8 cellular contexts compared by ENCODE assay signal in genomic region chr10:22317121-22317370, GRCh38. TPM values are rescaled to one million over a fixed set of nuclear protein-coding genes. Genes with fewer than 3 reads are reported as not detected.
A peak's percentile ranks its signal among the peaks of the same experiment; 100 is the strongest.
DNase-seq lines count a peak whose midpoint lies in the region; ATAC-seq and TF ChIP-seq lines count a peak whose summit lies in the region.

No MANE protein-coding gene starts in this region.

- H2AFZ ChIP-seq in neural cell (ENCODE audit: low read depth, low read length) = no peak overlapping the region

- intact Hi-C loops in CD4-positive, alpha-beta T cell (cut with DNase I, micrococcal nuclease) = loop anchor here (2.0 to 5.0 kb wide), 4 partner anchors 24 to 790 kb away; partner anchors contain the start of gene SKIDA1 (in 1 of the 2)
- intact Hi-C loops in dendritic cell treated with granulocyte-macrophage colony-stimulating factor and Interleukin-4, amounts not matched to agents 40 ng/mL and 50 ng/mL, for 4 days (cut with micrococcal nuclease) = loop anchor here (2.0 to 5.0 kb wide), 3 partner anchors 64 to 315 kb away; partner anchors contain the start of gene DNAJC1

- peaks cover 7% of the 10 kb centered on the region for H3K27me3 ChIP-seq in CD4-positive, alpha-beta T cell (ENCODE audit: control insufficient read depth, insufficient read depth, low read length)
- H3K27me3 ChIP-seq in neural cell (ENCODE audit: insufficient read depth, low read depth, low read length) = peaks cover 47% of the 10 kb centered on the region

- peak overlapping the region; percentile 77 for H3K4me2 ChIP-seq in neural cell (ENCODE audit: low read length)

- H3F3A ChIP-seq in neural cell (ENCODE audit: insufficient read depth, low read length, poor library complexity, severe bottlenecking) = peaks cover 9% of the 10 kb centered on the region

- CTCF ChIA-PET in CD4-positive, alpha-beta T cell (lab: Charles Lee) = no interaction called here

- H3K27ac Mint-ChIP-seq in CD4-positive, alpha-beta T cell = peak overlapping the region; percentile 90
- H3K27ac Mint-ChIP-seq in dendritic cell treated with granulocyte-macrophage colony-stimulating factor and Interleukin-4, amounts not matched to agents 40 ng/mL and 50 ng/mL, for 4 days = peak overlapping the region; percentile 95

- no peak for TF ChIP-seq CTCF in CD4-positive, alpha-beta T cell (IDR thresholded peaks at IDR 0.05)
- no peak for TF ChIP-seq CTCF in neural cell (IDR thresholded peaks at IDR 0.05; ENCODE audit: poor library complexity, severe bottlenecking)

- H3K36me3 Mint-ChIP-seq in CD4-positive, alpha-beta T cell (ENCODE audit: low read depth) = peaks cover 23% of the 10 kb centered on the region
- H3K36me3 Mint-ChIP-seq in dendritic cell treated with granulocyte-macrophage colony-stimulating factor and Interleukin-4, amounts not matched to agents 40 ng/mL and 50 ng/mL, for 4 days (ENCODE audit: low read depth) = peaks cover 17% of the 10 kb centered on the region

- POLR2A ChIA-PET in CD4-positive, alpha-beta T cell (lab: Charles Lee) = interaction anchor here (1.4 to 3.8 kb wide), 9 partner anchors 9 to 314 kb away, joined by 3 to 94 read pairs (median 13); partner anchors contain the start of gene DNAJC1

- peak overlapping the region; percentile 91 for H3K4me3 Mint-ChIP-seq in CD4-positive, alpha-beta T cell
- peak overlapping the region; percentile 84 for H3K4me3 Mint-ChIP-seq in dendritic cell treated with granulocyte-macrophage colony-stimulating factor and Interleukin-4, amounts not matched to agents 40 ng/mL and 50 ng/mL, for 4 days

- no peak for TF ChIP-seq RAD21 in neural cell (conservative IDR thresholded peaks at IDR 0.05)

- no peak for DNase-seq in CD4-positive, alpha-beta T cell
- DNase-seq in Jurkat, Clone E6-1 (ENCODE audit: low read depth, low spot score) = no peak
- no peak for DNase-seq in GOT3 (lab: John Stamatoyannopoulos, UW)
- no peak for DNase-seq in NCI-H146 (lab: John Stamatoyannopoulos, UW)
- DNase-seq in stimulated activated CD4-positive, alpha-beta T cell treated with anti-CD3 and anti-CD28 coated beads, Interleukin-4, amount 100 ng/mL, for 1 hour = no peak
- DNase-seq in cerebellum (ENCODE audit: low spot score) = no peak

- H3K9me3 ChIP-seq in CD4-positive, alpha-beta T cell (ENCODE audit: control insufficient read depth, low read length) = no peaks in the 10 kb centered on the region
- no peaks in the 10 kb centered on the region for H3K9me3 ChIP-seq in neural cell (ENCODE audit: low read length)

- no peaks in the 10 kb centered on the region for H4K20me1 ChIP-seq in neural cell (ENCODE audit: insufficient read depth)

- H3K9me3 Mint-ChIP-seq in CD4-positive, alpha-beta T cell = no peaks in the 10 kb centered on the region
- H3K9me3 Mint-ChIP-seq in dendritic cell treated with granulocyte-macrophage colony-stimulating factor and Interleukin-4, amounts not matched to agents 40 ng/mL and 50 ng/mL, for 4 days = no peaks in the 10 kb centered on the region

- H3K36me3 ChIP-seq in neural cell (ENCODE audit: insufficient read depth, low read length) = no peaks in the 10 kb centered on the region

- H3K9ac ChIP-seq in neural cell (ENCODE audit: low read length) = peak overlapping the region; percentile 91

- H3K4me3 ChIP-seq in Jurkat, Clone E6-1 (ENCODE audit: low read length) = peak overlapping the region; percentile 87
- H3K4me3 ChIP-seq in neural cell (ENCODE audit: low read length) = peak overlapping the region; percentile 83

- H3K4me1 Mint-ChIP-seq in CD4-positive, alpha-beta T cell (ENCODE audit: low read depth) = peaks cover 43% of the 10 kb centered on the region
- peaks cover 7% of the 10 kb centered on the region for H3K4me1 Mint-ChIP-seq in dendritic cell treated with granulocyte-macrophage colony-stimulating factor and Interleukin-4, amounts not matched to agents 40 ng/mL and 50 ng/mL, for 4 days (ENCODE audit: low read depth)

- TF ChIP-seq EP300 in neural cell (conservative IDR thresholded peaks at IDR 0.05; ENCODE audit: poor library complexity, severe bottlenecking) = no peak

- H3K27me3 Mint-ChIP-seq in CD4-positive, alpha-beta T cell = peaks cover 27% of the 10 kb centered on the region
- H3K27me3 Mint-ChIP-seq in dendritic cell treated with granulocyte-macrophage colony-stimulating factor and Interleukin-4, amounts not matched to agents 40 ng/mL and 50 ng/mL, for 4 days = peaks cover 2% of the 10 kb centered on the region

- no peak for ATAC-seq in CD4-positive, alpha-beta T cell (ENCODE audit: poor library complexity)

- H3K27ac ChIP-seq in CD4-positive, alpha-beta T cell (ENCODE audit: low read depth, low read length) = peak overlapping the region; percentile 74
- peak overlapping the region; percentile 90 for H3K27ac ChIP-seq in neural cell (ENCODE audit: low read length)

- H3K9me2 ChIP-seq in neural cell (ENCODE audit: insufficient read depth, low read length) = no peaks in the 10 kb centered on the region

- H3K79me2 ChIP-seq in neural cell (replicated peaks; ENCODE audit: insufficient read depth, low read length) = peaks cover 31% of the 10 kb centered on the region

TF ChIP-seq in neural cell, 6 proteins besides CTCF, POLR2A, EP300 and RAD21:
- TF ChIP-seq SMC3 (conservative IDR thresholded peaks at IDR 0.05; ENCODE audit: poor library complexity) = no peak
- no peak for TF ChIP-seq POLR2AphosphoS5 (IDR thresholded peaks at IDR 0.05)
- no peak for TF ChIP-seq TAF1 (IDR thresholded peaks at IDR 0.05; ENCODE audit: low read depth)
- no peak for TF ChIP-seq EZH2 (IDR thresholded peaks at IDR 0.05; ENCODE audit: borderline replicate concordance, insufficient read depth, low read length, poor library complexity, severe bottlenecking)
- TF ChIP-seq, protein P1, sequence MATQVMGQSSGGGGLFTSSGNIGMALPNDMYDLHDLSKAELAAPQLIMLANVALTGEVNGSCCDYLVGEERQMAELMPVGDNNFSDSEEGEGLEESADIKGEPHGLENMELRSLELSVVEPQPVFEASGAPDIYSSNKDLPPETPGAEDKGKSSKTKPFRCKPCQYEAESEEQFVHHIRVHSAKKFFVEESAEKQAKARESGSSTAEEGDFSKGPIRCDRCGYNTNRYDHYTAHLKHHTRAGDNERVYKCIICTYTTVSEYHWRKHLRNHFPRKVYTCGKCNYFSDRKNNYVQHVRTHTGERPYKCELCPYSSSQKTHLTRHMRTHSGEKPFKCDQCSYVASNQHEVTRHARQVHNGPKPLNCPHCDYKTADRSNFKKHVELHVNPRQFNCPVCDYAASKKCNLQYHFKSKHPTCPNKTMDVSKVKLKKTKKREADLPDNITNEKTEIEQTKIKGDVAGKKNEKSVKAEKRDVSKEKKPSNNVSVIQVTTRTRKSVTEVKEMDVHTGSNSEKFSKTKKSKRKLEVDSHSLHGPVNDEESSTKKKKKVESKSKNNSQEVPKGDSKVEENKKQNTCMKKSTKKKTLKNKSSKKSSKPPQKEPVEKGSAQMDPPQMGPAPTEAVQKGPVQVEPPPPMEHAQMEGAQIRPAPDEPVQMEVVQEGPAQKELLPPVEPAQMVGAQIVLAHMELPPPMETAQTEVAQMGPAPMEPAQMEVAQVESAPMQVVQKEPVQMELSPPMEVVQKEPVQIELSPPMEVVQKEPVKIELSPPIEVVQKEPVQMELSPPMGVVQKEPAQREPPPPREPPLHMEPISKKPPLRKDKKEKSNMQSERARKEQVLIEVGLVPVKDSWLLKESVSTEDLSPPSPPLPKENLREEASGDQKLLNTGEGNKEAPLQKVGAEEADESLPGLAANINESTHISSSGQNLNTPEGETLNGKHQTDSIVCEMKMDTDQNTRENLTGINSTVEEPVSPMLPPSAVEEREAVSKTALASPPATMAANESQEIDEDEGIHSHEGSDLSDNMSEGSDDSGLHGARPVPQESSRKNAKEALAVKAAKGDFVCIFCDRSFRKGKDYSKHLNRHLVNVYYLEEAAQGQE (IDR thresholded peaks at IDR 0.05; ENCODE audit: borderline replicate concordance) = no peak
- TF ChIP-seq MXI1 (conservative IDR thresholded peaks at IDR 0.05; ENCODE audit: poor library complexity, severe bottlenecking) = no peak

RNA-seq across cellular contexts. Expression of gene COMMD3, which starts 0.9 kb away (rescaled TPM):
- total RNA-seq in CD4-positive, alpha-beta T cell = 10 to 100 TPM; 43.2 to 51.0 TPM
- 127 TPM for polyA plus RNA-seq in Jurkat, Clone E6-1 (2012; ENCODE audit: insufficient read depth, insufficient read length)
- polyA plus RNA-seq in neural cell = 234 and 272 TPM in 2 replicates
- 49.2 and 53.7 TPM in 2 replicates for polyA minus RNA-seq in neural cell
- total RNA-seq in cerebellum = 35.8 TPM

RNA-seq across cellular contexts. Expression of gene BMI1, which starts 3.9 kb away (rescaled TPM):
- total RNA-seq in CD4-positive, alpha-beta T cell = 10 to 100 TPM; 65.4 to 69.3 TPM
- polyA plus RNA-seq in Jurkat, Clone E6-1 (2012; ENCODE audit: insufficient read depth, insufficient read length) = 68.3 TPM
- 67.3 and 86.8 TPM in 2 replicates for polyA plus RNA-seq in neural cell
- polyA minus RNA-seq in neural cell = 60.9 and 68.6 TPM in 2 replicates
- total RNA-seq in cerebellum = 88.3 TPM

RNA-seq across cellular contexts. Expression of gene SPAG6, which starts 28.2 kb away (rescaled TPM):
- not detected for total RNA-seq in CD4-positive, alpha-beta T cell
- polyA plus RNA-seq in Jurkat, Clone E6-1 (2012; ENCODE audit: insufficient read depth, insufficient read length) = not detected
- 0.36 TPM in 1 of 2 replicates, not detected in the other for polyA plus RNA-seq in neural cell
- polyA minus RNA-seq in neural cell = 0.35 TPM in 1 of 2 replicates, not detected in the other
- 1.5 TPM for total RNA-seq in cerebellum
